Comparison of ENCODE assay signal across 11 cellular contexts in the genomic region with DNA sequence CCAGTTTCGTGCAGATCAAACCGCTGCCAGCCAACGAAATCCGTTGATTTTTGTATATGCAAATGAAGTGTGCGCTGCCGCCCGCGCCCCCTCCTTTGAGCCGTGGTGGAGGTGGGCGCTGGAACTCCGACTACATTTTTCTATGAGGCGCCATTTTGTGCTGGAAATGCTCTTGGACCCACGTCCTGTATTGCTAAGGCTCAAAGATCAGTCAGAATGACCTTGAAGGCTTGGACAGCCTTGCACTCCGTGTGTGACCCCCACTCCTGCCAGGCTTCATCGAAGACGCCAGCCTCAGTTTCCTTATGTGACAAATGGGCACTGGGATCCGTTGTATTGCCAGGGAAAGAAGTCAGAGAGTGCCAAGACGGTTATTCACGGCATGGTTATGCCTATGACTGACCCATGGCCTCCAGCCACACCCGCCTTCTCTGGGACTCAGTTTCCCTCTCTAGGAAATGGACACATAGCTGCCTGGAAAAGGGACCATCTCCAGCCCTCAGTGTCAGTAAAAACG. TPM values are rescaled to one million over a fixed set of nuclear protein-coding genes. Genes with fewer than 3 reads are reported as not detected.
DNase-seq lines count a peak whose midpoint lies in the region; ATAC-seq and TF ChIP-seq lines count a peak whose summit lies in the region.
"Had no signal": no experiment of that assay in that cellular context is flagged by ENCODE, and none has a peak within 500 bp of the region (broad histone marks: within the 10 kb centered on the region; RNA-seq: fewer than 3 reads in every experiment).

No MANE protein-coding gene starts in this region.

- TF ChIP-seq CTCF in adrenal gland (IDR thresholded peaks at IDR 0.05): no peak
- no peak for TF ChIP-seq CTCF in lower leg skin (IDR thresholded peaks at IDR 0.05)
- no peak for TF ChIP-seq CTCF in transverse colon (IDR thresholded peaks at IDR 0.05)

- peaks cover 13% of the 10 kb centered on the region for H3K9me3 Mint-ChIP-seq in activated naive CD4-positive, alpha-beta T cell treated with anti-CD3 and anti-CD28 coated beads, Interleukin-2, amount 10 ng/mL, durations not matched to agents 7 days and 5 days

- peak overlapping the region; percentile 95 for H3K4me3 Mint-ChIP-seq in activated naive CD4-positive, alpha-beta T cell treated with anti-CD3 and anti-CD28 coated beads, Interleukin-2, amount 10 ng/mL, durations not matched to agents 7 days and 5 days

- H3K4me3 ChIP-seq in adrenal gland: peak overlapping the region in 3 of 4 donors; percentile 3 to 47 (median 35)
- H3K4me3 ChIP-seq in lower leg skin (ENCODE audit: low read depth, poor library complexity, severe bottlenecking): peak overlapping the region; percentile 10
- peak overlapping the region; percentile 13 to 100 (median 98) for H3K4me3 ChIP-seq in transverse colon

- H3K4me1 Mint-ChIP-seq in activated naive CD4-positive, alpha-beta T cell treated with anti-CD3 and anti-CD28 coated beads, Interleukin-2, amount 10 ng/mL, durations not matched to agents 7 days and 5 days: peaks cover 40% of the 10 kb centered on the region

- H3K27ac Mint-ChIP-seq in activated naive CD4-positive, alpha-beta T cell treated with anti-CD3 and anti-CD28 coated beads, Interleukin-2, amount 10 ng/mL, durations not matched to agents 7 days and 5 days: peak overlapping the region; percentile 98

- ATAC-seq in GM19455 (IDR thresholded peaks at IDR 0.05; ENCODE audit: unreplicated experiment): no peak

- H3K9me3 ChIP-seq in adrenal gland (replicated peaks in 1 of 3): no peaks in the 10 kb centered on the region
- no peaks in the 10 kb centered on the region for H3K9me3 ChIP-seq in transverse colon

- no peak for DNase-seq in activated naive CD4-positive, alpha-beta T cell treated with anti-CD3 and anti-CD28 coated beads, Interleukin-2, amount 10 ng/mL, durations not matched to agents 7 days and 5 days
- DNase-seq in activated naive CD4-positive, alpha-beta T cell (lab: John Stamatoyannopoulos, UW): no peak
- DNase-seq in adrenal gland: no peak
- no peak for DNase-seq in lower leg skin (ENCODE audit: low spot score in 2 of 2)
- DNase-seq in transverse colon: no peak
- no peak for DNase-seq in NCI-H226
- DNase-seq in HT-29 (ENCODE audit: low spot score): no peak

- H3K27me3 ChIP-seq in adrenal gland (no peaks in the 10 kb centered on the region), transverse colon (no peaks in the 10 kb centered on the region)

- in situ Hi-C loops in transverse colon (cut with MboI; ENCODE audit: low pct_ligation_motif_present in 1 of 4, low pct_unique_long_range_greater_than_20kb in 1 of 4, low sequenced_read_pairs in 3 of 4): loop anchor here in 2 of 4 donors (25.0 kb wide), 1 partner anchor 121 kb away; a partner anchor contains a TSS

- 11 to 23% (median 18%) methylated on average over 17 to 21 of the region's 21 CpGs for WGBS in adrenal gland, 4 donors
- 22 to 30% methylated on average over 16 to 21 of the region's 21 CpGs for WGBS in lower leg skin, 2 donors
- 28% methylated on average over 21 of the region's 21 CpGs; no CpG with 5 or more reads in 1 of the 2 donors for WGBS in transverse colon (ENCODE audit: low coverage in 1 of 2), 2 donors

- H3K36me3 Mint-ChIP-seq in activated naive CD4-positive, alpha-beta T cell treated with anti-CD3 and anti-CD28 coated beads, Interleukin-2, amount 10 ng/mL, durations not matched to agents 7 days and 5 days: peaks cover 36% of the 10 kb centered on the region

- intact Hi-C loops in adrenal gland (cut with DNase I): no loop called here
- intact Hi-C loops in lower leg skin (cut with DNase I; ENCODE audit: low total_unique reads): loop anchor here (5.0 kb wide), 1 partner anchor 234 kb away; a partner anchor contains a TSS
- intact Hi-C loops in transverse colon (cut with DNase I; ENCODE audit: low total_unique reads): no loop called here

- H3K36me3 ChIP-seq in adrenal gland (replicated peaks in 1 of 2): peaks cover 0 to 15% of the 10 kb centered on the region in 2 donors
- peaks cover 0 to 2% (median 0%) of the 10 kb centered on the region in 4 donors for H3K36me3 ChIP-seq in transverse colon

- H3K4me1 ChIP-seq in adrenal gland (replicated peaks in 1 of 2): peaks cover 6 to 24% of the 10 kb centered on the region in 2 donors
- H3K4me1 ChIP-seq in transverse colon: peaks cover 0 to 27% (median 21%) of the 10 kb centered on the region in 4 donors

- TF ChIP-seq EP300 in transverse colon (IDR thresholded peaks at IDR 0.05; ENCODE audit: low read depth): no peak

- TF ChIP-seq POLR2A in adrenal gland (IDR thresholded peaks at IDR 0.05) (peak in 1 of 2 donors; percentile 12), lower leg skin (IDR thresholded peaks at IDR 0.05) (no peak), transverse colon (IDR thresholded peaks at IDR 0.05) (no peak)

- CTCF ChIA-PET in activated naive CD4-positive, alpha-beta T cell treated with anti-CD3 and anti-CD28 coated beads, Interleukin-2, amount 10 ng/mL, durations not matched to agents 7 days and 5 days (lab: Charles Lee): interaction anchor here (0.7 to 1.2 kb wide), 4 partner anchors 11 to 116 kb away, joined by 3 to 5 read pairs (median 4); a partner anchor contains a TSS

- peaks cover 23% of the 10 kb centered on the region for H3K27me3 Mint-ChIP-seq in activated naive CD4-positive, alpha-beta T cell treated with anti-CD3 and anti-CD28 coated beads, Interleukin-2, amount 10 ng/mL, durations not matched to agents 7 days and 5 days

- H3K27ac ChIP-seq in adrenal gland (peak overlapping the region in 4 of 5 donors; percentile 30 to 99 (median 84)), transverse colon (peak overlapping the region; percentile 97 to 100 (median 98))

RNA-seq across cellular contexts. Expression of a gene that starts 0.8 kb away (rescaled TPM):
- total RNA-seq in adrenal gland (10 to 100 TPM; 13.0 to 57.1 (median 20.0) TPM), lower leg skin (10 to 100 TPM in 1 of 4 donors, 1 to 10 TPM in 3; 6.2 to 14.6 (median 9.2) TPM), transverse colon (10 to 100 TPM; 12.4 to 40.8 (median 18.1) TPM)
- polyA plus RNA-seq in adrenal gland: 10 to 100 TPM in 2 of 3 donors, 1 to 10 TPM in 1; 8.8 to 18.0 (median 11.9) TPM
- 2,696 and 2,806 TPM in 2 replicates for total RNA-seq in HT-29 (2014; rRNA removed; shearing (Covaris generic))

RNA-seq across cellular contexts. Expression of a gene that starts 22.6 kb away (rescaled TPM):
- total RNA-seq in adrenal gland (1,000 to 10,000 TPM in 4 of 8 donors, 100 to 1,000 TPM in 4; 194 to 2,378 (median 1,045) TPM), lower leg skin (100 to 1,000 TPM; 466 to 875 (median 590) TPM), transverse colon (100 to 1,000 TPM; 448 to 648 (median 605) TPM)
- polyA plus RNA-seq in adrenal gland: 1,000 to 10,000 TPM in 2 of 3 donors, 100 to 1,000 TPM in 1; 577 to 2,804 (median 2,164) TPM
- total RNA-seq in HT-29 (2014; rRNA removed; shearing (Covaris generic)): 1,121 and 1,134 TPM in 2 replicates

RNA-seq across cellular contexts. Expression of a gene that starts 24.3 kb away (rescaled TPM):
- total RNA-seq in adrenal gland (1 to 10 TPM; 2.7 to 9.3 (median 3.7) TPM), lower leg skin (10 to 100 TPM; 32.2 to 61.6 (median 47.5) TPM), transverse colon (100 to 1,000 TPM in 1 of 4 donors, 10 to 100 TPM in 3; 12.0 to 199 (median 42.5) TPM)
- polyA plus RNA-seq in adrenal gland: under 1 TPM in 1 of 3 donors, not detected in 2; 0.13 TPM
- total RNA-seq in HT-29 (2014; rRNA removed; shearing (Covaris generic)): 87.8 and 92.7 TPM in 2 replicates

RNA-seq across cellular contexts. Expression of a gene that starts 31.8 kb away (rescaled TPM):
- total RNA-seq in adrenal gland (1 to 10 TPM in 2 of 8 donors, not detected in 6; 1.1 to 2.3 TPM), lower leg skin (not detected), transverse colon (not detected)
- 10 to 100 TPM in 1 of 3 donors, 1 to 10 TPM in 1, under 1 TPM in 1; 0.62 to 63.0 (median 4.7) TPM for polyA plus RNA-seq in adrenal gland
- total RNA-seq in HT-29 (2014; rRNA removed; shearing (Covaris generic)): not detected in 2 replicates
- total RNA-seq: Daoy, left colon, NCI-H460 had no signal

RNA-seq across cellular contexts. Expression of a gene that starts 34.7 kb away (rescaled TPM):
- total RNA-seq in adrenal gland: under 1 TPM in 4 of 8 donors, not detected in 4; 0.08 to 0.49 (median 0.31) TPM
- polyA plus RNA-seq in adrenal gland: 1 to 10 TPM in 2 of 3 donors, under 1 TPM in 1; 0.47 to 1.3 (median 1.1) TPM
- under 1 TPM in 1 of 4 donors, not detected in 3; 0.10 TPM for total RNA-seq in lower leg skin
- under 1 TPM in 1 of 4 donors, not detected in 3; 0.75 TPM for total RNA-seq in transverse colon
- not detected in 2 replicates for total RNA-seq in HT-29 (2014; rRNA removed; shearing (Covaris generic))
- total RNA-seq: Daoy, left colon, NCI-H460 had no signal

Comparison
In these comparisons a context has a peak if more than half of its experiments do, and no peak if none do; other contexts are left out.
1. H3K4me3 ChIP-seq: peak in every context shown above with its lines; median percentile 98 in transverse colon; 35 in adrenal gland; 10 in lower leg skin.
2. RNA of a gene that starts 0.8 kb away (total RNA-seq): 2,696 to 2,806 TPM in HT-29; 13.0 to 57.1 TPM in adrenal gland, 12.4 to 40.8 TPM in transverse colon and 6.2 to 14.6 TPM in lower leg skin; every median in the first group is over 10 times any median in the second.